Comparison of ENCODE assay signal across 8 cellular contexts in genomic region chr6:4776493-4776966, GRCh38. TPM values are rescaled to one million over a fixed set of nuclear protein-coding genes. Genes with fewer than 3 reads are reported as not detected.
DNase-seq lines count a peak whose midpoint lies in the region; ATAC-seq and TF ChIP-seq lines count a peak whose summit lies in the region.

No MANE protein-coding gene starts in this region.

- no peak overlapping the region for H3K4me3 ChIP-seq in CD8-positive, alpha-beta T cell (ENCODE audit: low read depth, low read length)
- peak overlapping the region; percentile 64 for H3K4me3 ChIP-seq in retinal pigment epithelial cell (ENCODE audit: low read length)

- no peak overlapping the region for H3K27ac ChIP-seq in CD8-positive, alpha-beta T cell (ENCODE audit: low read depth, low read length)

- no peaks in the 10 kb centered on the region for H3K36me3 ChIP-seq in CD8-positive, alpha-beta T cell (ENCODE audit: insufficient read depth, low read length)

- no peaks in the 10 kb centered on the region for H3K9me3 ChIP-seq in CD8-positive, alpha-beta T cell (ENCODE audit: low read length)

- peaks cover 10% of the 10 kb centered on the region for H3K9me3 Mint-ChIP-seq in CD8-positive, alpha-beta T cell
- H3K9me3 Mint-ChIP-seq in glutamatergic neuron (ENCODE audit: unreplicated experiment), result peaks cover 15% of the 10 kb centered on the region

- TF ChIP-seq CTCF in CD8-positive, alpha-beta T cell (IDR thresholded peaks at IDR 0.05), result no peak
- no peak for TF ChIP-seq CTCF in glutamatergic neuron (IDR thresholded peaks at IDR 0.05; ENCODE audit: partially characterized antibody, unreplicated experiment)
- TF ChIP-seq CTCF in retinal pigment epithelial cell (conservative IDR thresholded peaks at IDR 0.05; ENCODE audit: low read depth, low read length), result no peak

- CTCF ChIA-PET in CD8-positive, alpha-beta T cell (lab: Charles Lee), result no interaction called here

- no peak overlapping the region for H3K4me3 Mint-ChIP-seq in CD8-positive, alpha-beta T cell
- no peak overlapping the region for H3K4me3 Mint-ChIP-seq in glutamatergic neuron (ENCODE audit: unreplicated experiment)

- peaks cover 6% of the 10 kb centered on the region for H3K36me3 Mint-ChIP-seq in CD8-positive, alpha-beta T cell
- peaks cover 11% of the 10 kb centered on the region for H3K36me3 Mint-ChIP-seq in glutamatergic neuron (ENCODE audit: unreplicated experiment)

- H3K4me1 Mint-ChIP-seq in CD8-positive, alpha-beta T cell (ENCODE audit: low read depth), result peaks cover 51% of the 10 kb centered on the region
- H3K4me1 Mint-ChIP-seq in glutamatergic neuron (ENCODE audit: low read depth, unreplicated experiment), result peaks cover 14% of the 10 kb centered on the region

- peak; percentile 22 for TF ChIP-seq POLR2A in GM19099 (IDR thresholded peaks at IDR 0.05; ENCODE audit: extremely low read depth, insufficient read length, low read depth)

- H3K4me1 ChIP-seq in CD8-positive, alpha-beta T cell (ENCODE audit: insufficient read depth, low read length), result peaks cover 31% of the 10 kb centered on the region

- POLR2A ChIA-PET in CD8-positive, alpha-beta T cell (lab: Charles Lee), result interaction anchor here (0.7 to 1.6 kb wide), 3 partner anchors 140 to 641 kb away, joined by 3 to 4 read pairs (median 4); partner anchors contain the start of genes ECI2 and RPP40

- ATAC-seq in CD8-positive, alpha-beta T cell, result peak; percentile 2
- ATAC-seq in HG03520 (IDR thresholded peaks at IDR 0.05; ENCODE audit: unreplicated experiment), result peak; percentile 15

- no peaks in the 10 kb centered on the region for H3K27me3 ChIP-seq in CD8-positive, alpha-beta T cell (ENCODE audit: insufficient read depth, low read length)

- peak in 5 of 7 experiments; percentile 6 to 48 (median 34) for DNase-seq in CD8-positive, alpha-beta T cell
- DNase-seq in activated CD4-positive, alpha-beta T cell treated with anti-CD3 and anti-CD28 coated beads for 48 hours, result peak; percentile 56
- peak; percentile 73 for DNase-seq in glutamatergic neuron
- DNase-seq in retinal pigment epithelial cell (ENCODE audit: low read depth), result no peak
- DNase-seq in NCI-H187 (lab: John Stamatoyannopoulos, UW), result no peak
- no peak for DNase-seq in RPMI8226

- intact Hi-C loops in CD8-positive, alpha-beta T cell (cut with DNase I, micrococcal nuclease), result loop anchor here (1.0 to 10.0 kb wide), 9 partner anchors 161 to 1834 kb away; partner anchors contain the start of genes ECI2 (in 1 of the 2) and NRN1 (in 1 of the 2)

- no peaks in the 10 kb centered on the region for H3K27me3 Mint-ChIP-seq in CD8-positive, alpha-beta T cell (ENCODE audit: low read depth)
- peaks cover 16% of the 10 kb centered on the region for H3K27me3 Mint-ChIP-seq in glutamatergic neuron (ENCODE audit: unreplicated experiment)

- no peak overlapping the region for H3K27ac Mint-ChIP-seq in CD8-positive, alpha-beta T cell
- H3K27ac Mint-ChIP-seq in glutamatergic neuron (ENCODE audit: unreplicated experiment), result no peak overlapping the region

RNA-seq across cellular contexts. Expression of gene CDYL, which starts 0.3 kb away (rescaled TPM):
- total RNA-seq in CD8-positive, alpha-beta T cell, result 10 to 100 TPM; 35.9 to 36.3 TPM
- total RNA-seq in glutamatergic neuron (ENCODE audit: unreplicated experiment), result 63.3 TPM

Comparison
In these comparisons a context has a peak if more than half of its experiments do, and no peak if none do; other contexts are left out.
1. DNase-seq: peak in CD8-positive, alpha-beta T cell (5 of 7), activated CD4-positive, alpha-beta T cell treated with anti-CD3 and anti-CD28 coated beads for 48 hours (single experiment) and glutamatergic neuron (single experiment); none in retinal pigment epithelial cell (single experiment), NCI-H187 (0 of 2) and RPMI8226 (single experiment).